20 cellular contexts compared by ENCODE assay signal in genomic region chr11:1109101-1109917, GRCh38. TPM values are rescaled to one million over a fixed set of nuclear protein-coding genes. Genes with fewer than 3 reads are reported as not detected.
DNase-seq lines count a peak whose midpoint lies in the region; ATAC-seq, FAIRE-seq and TF ChIP-seq lines count a peak whose summit lies in the region.
"Had no signal": no experiment of that assay in that cellular context is flagged by ENCODE, and none has a peak within 500 bp of the region (broad histone marks: within the 10 kb centered on the region; RNA-seq: fewer than 3 reads in every experiment).

No MANE protein-coding gene starts in this region.

- H3K27ac Mint-ChIP-seq in natural killer cell treated with Interleukin-12 subunit alpha and Interleukin-12 subunit beta and Interleukin-15 and Interleukin-18, amount 100 ng/mL, for 72 hours, result no peak overlapping the region
- no peak overlapping the region for H3K27ac Mint-ChIP-seq in natural killer cell
- H3K27ac Mint-ChIP-seq: CD4-positive, alpha-beta memory T cell; HFFc6 had no signal

- H3K4me3 ChIP-seq in kidney (ENCODE audit: low read length in 2 of 2), result no peak overlapping the region
- H3K4me3 ChIP-seq: A549 had no signal

- no peaks in the 10 kb centered on the region for H3K27me3 Mint-ChIP-seq in natural killer cell treated with Interleukin-12 subunit alpha and Interleukin-12 subunit beta and Interleukin-15 and Interleukin-18, amount 100 ng/mL, for 72 hours
- peaks cover 0 to 4% of the 10 kb centered on the region in 2 donors for H3K27me3 Mint-ChIP-seq in natural killer cell (ENCODE audit: low read depth in 2 of 2)

- H3K4me1 Mint-ChIP-seq in natural killer cell treated with Interleukin-12 subunit alpha and Interleukin-12 subunit beta and Interleukin-15 and Interleukin-18, amount 100 ng/mL, for 72 hours (ENCODE audit: low read depth in 2 of 2), result no peaks in the 10 kb centered on the region
- H3K4me1 Mint-ChIP-seq in natural killer cell, result no peaks in the 10 kb centered on the region
- H3K4me1 Mint-ChIP-seq: CD4-positive, alpha-beta memory T cell had no signal

- peak; percentile 59 for DNase-seq in natural killer cell treated with Interleukin-12 subunit alpha and Interleukin-12 subunit beta and Interleukin-15 and Interleukin-18, amount 100 ng/mL, for 72 hours (ENCODE audit: low spot score)
- DNase-seq in natural killer cell (no peak), kidney (peak; percentile 71), posterior vena cava (ENCODE audit: low spot score) (peak; percentile 53), 8988T (no peak)
- DNase-seq: AML-193; CD4-positive, alpha-beta memory T cell; DMS153; DMS79; GF-D8; GOT3; H7; HFFc6 had no signal

- intact Hi-C loops in natural killer cell (cut with micrococcal nuclease), result no loop called here
- intact Hi-C loops in kidney (cut with DNase I), result no loop called here
- intact Hi-C loops in posterior vena cava (cut with DNase I), result no loop called here

- H3K36me3 ChIP-seq in kidney (ENCODE audit: control insufficient read depth in 1 of 2, insufficient read depth in 2 of 2, low read length in 2 of 2), result no peaks in the 10 kb centered on the region

- no peaks in the 10 kb centered on the region for H3K9me3 Mint-ChIP-seq in natural killer cell treated with Interleukin-12 subunit alpha and Interleukin-12 subunit beta and Interleukin-15 and Interleukin-18, amount 100 ng/mL, for 72 hours
- H3K9me3 Mint-ChIP-seq in natural killer cell, result no peaks in the 10 kb centered on the region
- H3K9me3 Mint-ChIP-seq: CD4-positive, alpha-beta memory T cell had no signal

- no peaks in the 10 kb centered on the region for H3K4me1 ChIP-seq in kidney (ENCODE audit: control insufficient read depth in 1 of 2, insufficient read depth in 1 of 2, low read depth in 1 of 2, low read length in 2 of 2)
- H3K4me1 ChIP-seq: A549 had no signal

- FAIRE-seq in kidney (lab: Jason Lieb, UNC), result no peak
- FAIRE-seq: A549 had no signal

- TF ChIP-seq CTCF in natural killer cell (IDR thresholded peaks at IDR 0.05) (no peak), kidney (IDR thresholded peaks at IDR 0.05; ENCODE audit: borderline replicate concordance, extremely low read depth, insufficient read depth) (no peak)

- no peak for ATAC-seq in natural killer cell treated with Interleukin-12 subunit alpha and Interleukin-12 subunit beta and Interleukin-15 and Interleukin-18, amount 100 ng/mL, for 72 hours
- ATAC-seq in natural killer cell (no peak), GM18519 (IDR thresholded peaks at IDR 0.05; ENCODE audit: low FRiP score, unreplicated experiment) (no peak), HG03354 (IDR thresholded peaks at IDR 0.05; ENCODE audit: poor library complexity, severe bottlenecking, unreplicated experiment) (no peak)
- ATAC-seq: A549, HCT116 had no signal

- H3K9ac ChIP-seq in kidney (ENCODE audit: low read length in 2 of 2), result no peak overlapping the region

- H3K9me3 ChIP-seq in kidney (ENCODE audit: control insufficient read depth in 1 of 2, low read length in 2 of 2), result no peaks in the 10 kb centered on the region
- H3K9me3 ChIP-seq: A549 had no signal

- H3K36me3 Mint-ChIP-seq in natural killer cell treated with Interleukin-12 subunit alpha and Interleukin-12 subunit beta and Interleukin-15 and Interleukin-18, amount 100 ng/mL, for 72 hours, result no peaks in the 10 kb centered on the region
- no peaks in the 10 kb centered on the region for H3K36me3 Mint-ChIP-seq in natural killer cell
- H3K36me3 Mint-ChIP-seq: CD4-positive, alpha-beta memory T cell had no signal

- no peak overlapping the region for H3K27ac ChIP-seq in kidney (ENCODE audit: low read depth in 2 of 2, low read length in 2 of 2)
- H3K27ac ChIP-seq: A549, C4-2B had no signal

- no peak overlapping the region for H3K4me3 Mint-ChIP-seq in natural killer cell treated with Interleukin-12 subunit alpha and Interleukin-12 subunit beta and Interleukin-15 and Interleukin-18, amount 100 ng/mL, for 72 hours
- H3K4me3 Mint-ChIP-seq in natural killer cell, result no peak overlapping the region
- H3K4me3 Mint-ChIP-seq: CD4-positive, alpha-beta memory T cell; HFFc6 had no signal

RNA-seq across cellular contexts. Expression of gene MUC2, which starts 34.6 kb away (rescaled TPM):
- not detected for total RNA-seq in natural killer cell treated with Interleukin-12 subunit alpha and Interleukin-12 subunit beta and Interleukin-15 and Interleukin-18, amount 100 ng/mL, for 72 hours
- total RNA-seq in natural killer cell (not detected), kidney (not detected), posterior vena cava (under 1 TPM in 1 of 2 donors, not detected in 1; 0.05 TPM)
- not detected for polyA plus RNA-seq in kidney (ENCODE audit: insufficient read depth, low read depth, low replicate concordance)
- total RNA-seq: CD4-positive, alpha-beta memory T cell; Daoy; H7 had no signal
- polyA plus RNA-seq: BJ; CD4-positive, alpha-beta memory T cell had no signal

RNA-seq across cellular contexts. Expression of gene MUC5AC, which starts 48.4 kb away (rescaled TPM):
- total RNA-seq in natural killer cell treated with Interleukin-12 subunit alpha and Interleukin-12 subunit beta and Interleukin-15 and Interleukin-18, amount 100 ng/mL, for 72 hours, result not detected
- total RNA-seq in natural killer cell (not detected), kidney (0.03 TPM), posterior vena cava (not detected)
- not detected for polyA plus RNA-seq in kidney (ENCODE audit: insufficient read depth, low read depth, low replicate concordance)
- total RNA-seq: CD4-positive, alpha-beta memory T cell; Daoy; H7; HFFc6 had no signal
- polyA plus RNA-seq: BJ; CD4-positive, alpha-beta memory T cell had no signal

Comparison
In these comparisons a context has a peak if more than half of its experiments do, and no peak if none do; other contexts are left out.
1. DNase-seq: peak in natural killer cell treated with Interleukin-12 subunit alpha and Interleukin-12 subunit beta and Interleukin-15 and Interleukin-18, amount 100 ng/mL, for 72 hours (single experiment), kidney (single experiment) and posterior vena cava (single experiment); none in natural killer cell (single experiment) and 8988T (single experiment).